Comparison of ENCODE assay signal across 25 cellular contexts in the genomic region with DNA sequence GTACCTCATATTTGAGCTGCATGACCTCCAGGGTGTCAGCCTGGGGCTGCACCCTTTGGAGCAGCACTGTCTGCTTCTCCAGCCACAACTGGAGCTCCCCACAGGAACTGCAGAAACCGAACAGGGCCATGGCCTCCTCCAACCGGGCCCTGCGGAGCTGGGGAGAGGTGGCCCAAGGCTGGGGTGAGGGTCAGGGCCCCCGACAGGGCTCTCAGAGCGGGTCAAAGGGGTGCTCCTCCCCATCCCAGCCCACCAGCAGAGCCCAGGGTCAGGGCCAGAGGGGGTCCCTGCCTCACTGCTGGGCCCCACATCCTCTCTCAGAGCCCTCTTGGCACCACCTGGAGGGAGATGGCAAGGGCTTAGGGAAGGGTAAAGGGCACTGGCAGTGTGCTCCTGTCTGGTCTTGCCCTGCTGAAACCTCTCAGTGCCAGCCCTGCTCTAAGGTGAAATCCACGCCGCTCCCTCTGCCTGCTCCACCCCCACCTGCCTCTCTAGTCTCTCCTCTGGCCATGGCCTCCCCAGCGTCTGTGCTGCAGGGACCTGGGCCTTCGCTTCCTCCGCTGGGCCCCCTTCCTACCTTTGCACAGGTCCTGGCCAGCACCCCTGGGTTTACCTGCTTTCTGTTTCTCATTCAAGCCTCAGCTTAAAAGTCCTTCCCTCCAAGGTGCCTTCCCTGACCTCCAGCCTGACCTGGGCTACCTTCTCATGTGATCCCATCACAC.
"Had no signal": no experiment of that assay in that cellular context is flagged by ENCODE, and none has a peak within 500 bp of the region (broad histone marks: within the 10 kb centered on the region; RNA-seq: fewer than 3 reads in every experiment).

No MANE protein-coding gene starts in this region.

- H3K9me3 Mint-ChIP-seq: mesothelial cell of epicardium; naive B cell; natural killer cell treated with Interleukin-12 subunit alpha and Interleukin-12 subunit beta and Interleukin-15 and Interleukin-18, amount 100 ng/mL, for 72 hours; neural crest cell; stimulated activated naive B cell treated with anti-CD40 and anti-IgM and Interleukin-4, amounts not matched to agents 10 μg/mL and 1 μg/mL and 100 μg/mL, for 72 hours; stimulated activated naive CD8-positive, alpha-beta T cell treated with anti-CD3 and anti-CD28 coated beads, Interleukin-15, amount 100 ng/mL, for 72 hours had no signal

- H3K36me3 ChIP-seq: gastroesophageal sphincter, heart left ventricle, prostate gland, right atrium auricular region, sigmoid colon, suprapubic skin, transverse colon, upper lobe of right lung, vagina had no signal

- H3K27me3 ChIP-seq: hepatocyte, right atrium auricular region, upper lobe of right lung, vagina had no signal

- H3K27ac ChIP-seq: epithelial cell of prostate, esophagus muscularis mucosa, foreskin keratinocyte, gastroesophageal sphincter, hepatocyte, left lung, prostate gland, right atrium auricular region, sigmoid colon, suprapubic skin, transverse colon, upper lobe of right lung, vagina had no signal

- H3K9me3 ChIP-seq: esophagus muscularis mucosa, gastroesophageal sphincter, heart left ventricle, left lung, mucosa of descending colon, prostate gland, right atrium auricular region, sigmoid colon, suprapubic skin, transverse colon, upper lobe of right lung, vagina had no signal

- H3K4me3 ChIP-seq: esophagus muscularis mucosa, gastroesophageal sphincter, heart left ventricle, hepatocyte, left lung, mucosa of descending colon, prostate gland, right atrium auricular region, sigmoid colon, suprapubic skin, transverse colon, upper lobe of right lung, vagina had no signal

- H3K36me3 Mint-ChIP-seq: mesothelial cell of epicardium; naive B cell; natural killer cell treated with Interleukin-12 subunit alpha and Interleukin-12 subunit beta and Interleukin-15 and Interleukin-18, amount 100 ng/mL, for 72 hours had no signal

- ATAC-seq: foreskin keratinocyte; gastroesophageal sphincter; heart left ventricle; left lung; mucosa of descending colon; natural killer cell treated with Interleukin-12 subunit alpha and Interleukin-12 subunit beta and Interleukin-15 and Interleukin-18, amount 100 ng/mL, for 72 hours; stimulated activated naive B cell treated with anti-CD40 and anti-IgM and Interleukin-4, amounts not matched to agents 10 μg/mL and 1 μg/mL and 100 μg/mL, for 72 hours; stimulated activated naive CD8-positive, alpha-beta T cell treated with anti-CD3 and anti-CD28 coated beads, Interleukin-15, amount 100 ng/mL, for 72 hours; upper lobe of right lung had no signal

- H3K4me3 Mint-ChIP-seq: neural crest cell had no signal

- H3K4me1 ChIP-seq: foreskin keratinocyte had no signal

- DNase-seq: cortex of kidney; foreskin keratinocyte; heart left ventricle; kidney; mesenchymal stem cell; mucosa of descending colon; naive B cell; sigmoid colon; stimulated activated CD4-positive, alpha-beta T cell treated with anti-CD3 and anti-CD28 coated beads, Interleukin-4, amount 100 ng/mL, for 4 hours; stimulated activated naive B cell treated with anti-CD40 and anti-IgM and Interleukin-4, amounts not matched to agents 10 μg/mL and 1 μg/mL and 100 μg/mL, for 72 hours; stimulated activated naive CD8-positive, alpha-beta T cell treated with anti-CD3 and anti-CD28 coated beads, Interleukin-15, amount 100 ng/mL, for 72 hours; transverse colon; upper lobe of right lung had no signal

- H3K27ac Mint-ChIP-seq: mesothelial cell of epicardium; stimulated activated naive B cell treated with anti-CD40 and anti-IgM and Interleukin-4, amounts not matched to agents 10 μg/mL and 1 μg/mL and 100 μg/mL, for 72 hours had no signal
